8 cellular contexts compared by ENCODE assay signal in the genomic region with DNA sequence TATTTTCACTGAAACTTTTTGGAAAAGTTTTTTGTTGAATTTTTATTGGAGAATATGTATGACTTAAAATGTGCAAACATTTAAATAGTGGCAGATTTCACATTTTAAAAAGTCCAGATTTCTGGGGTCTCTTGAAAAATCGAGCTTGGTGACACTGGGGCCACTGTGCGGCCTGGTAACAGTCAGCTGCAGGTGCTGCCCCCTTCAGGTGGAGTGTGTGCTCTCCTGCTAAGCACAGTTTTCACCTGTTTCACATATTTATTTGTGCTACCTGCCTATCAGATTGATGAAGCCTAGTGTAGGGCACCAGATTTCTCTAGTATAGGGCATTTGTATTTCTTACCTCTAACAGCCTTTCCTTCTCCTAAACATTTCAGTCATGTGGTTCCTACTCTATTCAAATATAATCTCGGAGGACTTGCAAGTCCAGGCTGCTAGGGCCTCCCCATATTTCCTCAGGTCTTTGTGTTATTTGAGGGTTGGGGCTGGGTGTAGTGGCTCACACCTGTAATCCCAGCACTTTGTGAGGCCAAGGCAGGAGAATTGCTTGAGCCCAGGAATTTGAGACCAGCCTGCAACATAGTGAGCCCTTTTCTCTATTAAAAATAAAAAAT.
DNase-seq lines count a peak whose midpoint lies in the region; ATAC-seq and TF ChIP-seq lines count a peak whose summit lies in the region.

No MANE protein-coding gene starts in this region.

- no peaks in the 10 kb centered on the region for H3K4me1 Mint-ChIP-seq in activated T-cell treated with anti-CD3 and anti-CD28 coated beads, Interleukin-2, amount 50 U/mL, for 72 hours (ENCODE audit: low read depth)

- ATAC-seq in GM18868 (IDR thresholded peaks at IDR 0.05; ENCODE audit: unreplicated experiment) (peak; percentile 62), HG03354 (IDR thresholded peaks at IDR 0.05; ENCODE audit: poor library complexity, severe bottlenecking, unreplicated experiment) (no peak)
- ATAC-seq in activated T-cell treated with anti-CD3 and anti-CD28 coated beads, Interleukin-2, amount 50 U/mL, for 72 hours (replicated peaks in 1 of 2): no peak

- POLR2A ChIA-PET in AG04450 (lab: Yijun Ruan, JAX): no interaction called here

- CTCF ChIA-PET in AG04450 (lab: Charles Lee): interaction anchor here (0.6 to 2.0 kb wide), 6 partner anchors 9 to 46 kb away, joined by 3 to 6 read pairs (median 4); no protein-coding TSS in a partner anchor

- no peaks in the 10 kb centered on the region for H3K36me3 Mint-ChIP-seq in activated T-cell treated with anti-CD3 and anti-CD28 coated beads, Interleukin-2, amount 50 U/mL, for 72 hours (ENCODE audit: insufficient read depth in 2 of 2)

- H3K27me3 ChIP-seq in AG04450 (ENCODE audit: control insufficient read depth, insufficient read depth, low read length): no peaks in the 10 kb centered on the region
- H3K27me3 ChIP-seq in kidney epithelial cell (ENCODE audit: control insufficient read depth, insufficient read depth, low read length): no peaks in the 10 kb centered on the region
- H3K27me3 ChIP-seq in uterus: no peaks in the 10 kb centered on the region

- no peak overlapping the region for H3K4me3 Mint-ChIP-seq in activated T-cell treated with anti-CD3 and anti-CD28 coated beads, Interleukin-2, amount 50 U/mL, for 72 hours

- no peaks in the 10 kb centered on the region for H3K36me3 ChIP-seq in kidney epithelial cell (ENCODE audit: control insufficient read depth, insufficient read depth, low read length)
- no peaks in the 10 kb centered on the region for H3K36me3 ChIP-seq in uterus

- no peaks in the 10 kb centered on the region for H3K9me3 ChIP-seq in AG04450 (ENCODE audit: control insufficient read depth, insufficient read depth, low read length)
- no peaks in the 10 kb centered on the region for H3K9me3 ChIP-seq in uterus

- DNase-seq in AG04450 (ENCODE audit: low read depth, low spot score) (no peak), kidney epithelial cell (ENCODE audit: low read depth) (no peak), uterus (no peak), RKO (ENCODE audit: low spot score) (no peak), C1 segment of cervical spinal cord (lab: John Stamatoyannopoulos, UW) (no peak)
- DNase-seq in activated T-cell treated with anti-CD3 and anti-CD28 coated beads, Interleukin-2, amount 50 U/mL, for 72 hours: peak; percentile 39 to 41

- H3K9me3 Mint-ChIP-seq in activated T-cell treated with anti-CD3 and anti-CD28 coated beads, Interleukin-2, amount 50 U/mL, for 72 hours: no peaks in the 10 kb centered on the region

- intact Hi-C loops in uterus (cut with DNase I; ENCODE audit: low total_unique reads): loop anchor here (10.0 kb wide), 1 partner anchor 55 kb away; no protein-coding TSS in a partner anchor

- TF ChIP-seq POLR2A in uterus (IDR thresholded peaks at IDR 0.05): no peak

- H3K4me1 ChIP-seq in uterus: no peaks in the 10 kb centered on the region

- H3K27ac Mint-ChIP-seq in activated T-cell treated with anti-CD3 and anti-CD28 coated beads, Interleukin-2, amount 50 U/mL, for 72 hours: no peak overlapping the region

- no peaks in the 10 kb centered on the region for H3K27me3 Mint-ChIP-seq in activated T-cell treated with anti-CD3 and anti-CD28 coated beads, Interleukin-2, amount 50 U/mL, for 72 hours (ENCODE audit: low read depth)

- H3K4me3 ChIP-seq in AG04450 (ENCODE audit: low read depth, low read length) (no peak overlapping the region), kidney epithelial cell (ENCODE audit: low read depth, low read length) (no peak overlapping the region), uterus (no peak overlapping the region)

- no peak overlapping the region for H3K27ac ChIP-seq in AG04450 (ENCODE audit: low read depth, low read length)
- no peak overlapping the region for H3K27ac ChIP-seq in uterus

- TF ChIP-seq CTCF in AG04450 (IDR thresholded peaks at IDR 0.05; ENCODE audit: low read depth, low read length) (peak; percentile 56), kidney epithelial cell (IDR thresholded peaks at IDR 0.05; ENCODE audit: insufficient read depth, low read length, poor library complexity, severe bottlenecking) (peak; percentile 70), uterus (IDR thresholded peaks at IDR 0.05) (peak in 3 of 4 experiments; percentile 29 to 36 (median 32))

Comparison
In these comparisons a context has a peak if more than half of its experiments do, and no peak if none do; other contexts are left out.
1. DNase-seq: peak in activated T-cell treated with anti-CD3 and anti-CD28 coated beads, Interleukin-2, amount 50 U/mL, for 72 hours (2 of 2); none in AG04450 (single experiment), kidney epithelial cell (single experiment), uterus (0 of 2), RKO (single experiment) and C1 segment of cervical spinal cord (0 of 14).
2. Peak in every context shown above with its lines, with median percentiles within 50 percentile points of each other: CTCF ChIP-seq.